In genomic region chr3:131582438-131582837, GRCh38 we compare ENCODE assay signal across 18 cellular contexts.
"Had no signal": no experiment of that assay in that cellular context is flagged by ENCODE, and none has a peak within 500 bp of the region (broad histone marks: within the 10 kb centered on the region; RNA-seq: fewer than 3 reads in every experiment).

No MANE protein-coding gene starts in this region.

- H3K36me3 ChIP-seq: esophagus squamous epithelium, left ventricle myocardium inferior, lower lobe of right lung, spleen, thoracic aorta, transverse colon had no signal

- H3K27me3 ChIP-seq: esophagus squamous epithelium, foreskin keratinocyte, spleen, transverse colon had no signal

- ATAC-seq: effector memory CD8-positive, alpha-beta T cell; foreskin keratinocyte; left cardiac atrium; lower lobe of right lung; natural killer cell; sciatic nerve; stimulated activated memory B cell treated with anti-CD40 and anti-IgM and Interleukin-4, amounts not matched to agents 10 μg/mL and 1 μg/mL and 100 μg/mL, for 72 hours had no signal

- H3K4me1 ChIP-seq: esophagus squamous epithelium, foreskin keratinocyte, lower lobe of right lung, spleen, transverse colon had no signal

- H3K9me3 ChIP-seq: esophagus squamous epithelium, left ventricle myocardium inferior, lower lobe of right lung, spleen, thoracic aorta, transverse colon had no signal

- H3K4me3 ChIP-seq: esophagus squamous epithelium, left ventricle myocardium inferior, lower lobe of right lung, spleen, thoracic aorta, transverse colon had no signal

- H3K27ac ChIP-seq: epithelial cell of prostate, esophagus squamous epithelium, foreskin keratinocyte, left ventricle myocardium inferior, lower lobe of right lung, spleen, thoracic aorta, transverse colon had no signal

- DNase-seq: effector memory CD8-positive, alpha-beta T cell; esophagus squamous epithelium; foreskin keratinocyte; kidney; left cardiac atrium; left ventricle myocardium inferior; lower lobe of right lung; natural killer cell; posterior cingulate gyrus; spleen; stimulated activated CD4-positive, alpha-beta T cell treated with anti-CD3 and anti-CD28 coated beads, Interleukin-15, amount 100 ng/mL, for 24 hours; stimulated activated CD4-positive, alpha-beta T cell treated with anti-CD3 and anti-CD28 coated beads, Interleukin-1b, Interleukin-23, amount 100 ng/mL, for 48 hours; stimulated activated CD4-positive, alpha-beta T cell treated with anti-CD3 and anti-CD28 coated beads, Interleukin-4, amount 100 ng/mL, for 24 hours; transverse colon had no signal
